8 cellular contexts compared by ENCODE assay signal in the genomic region with DNA sequence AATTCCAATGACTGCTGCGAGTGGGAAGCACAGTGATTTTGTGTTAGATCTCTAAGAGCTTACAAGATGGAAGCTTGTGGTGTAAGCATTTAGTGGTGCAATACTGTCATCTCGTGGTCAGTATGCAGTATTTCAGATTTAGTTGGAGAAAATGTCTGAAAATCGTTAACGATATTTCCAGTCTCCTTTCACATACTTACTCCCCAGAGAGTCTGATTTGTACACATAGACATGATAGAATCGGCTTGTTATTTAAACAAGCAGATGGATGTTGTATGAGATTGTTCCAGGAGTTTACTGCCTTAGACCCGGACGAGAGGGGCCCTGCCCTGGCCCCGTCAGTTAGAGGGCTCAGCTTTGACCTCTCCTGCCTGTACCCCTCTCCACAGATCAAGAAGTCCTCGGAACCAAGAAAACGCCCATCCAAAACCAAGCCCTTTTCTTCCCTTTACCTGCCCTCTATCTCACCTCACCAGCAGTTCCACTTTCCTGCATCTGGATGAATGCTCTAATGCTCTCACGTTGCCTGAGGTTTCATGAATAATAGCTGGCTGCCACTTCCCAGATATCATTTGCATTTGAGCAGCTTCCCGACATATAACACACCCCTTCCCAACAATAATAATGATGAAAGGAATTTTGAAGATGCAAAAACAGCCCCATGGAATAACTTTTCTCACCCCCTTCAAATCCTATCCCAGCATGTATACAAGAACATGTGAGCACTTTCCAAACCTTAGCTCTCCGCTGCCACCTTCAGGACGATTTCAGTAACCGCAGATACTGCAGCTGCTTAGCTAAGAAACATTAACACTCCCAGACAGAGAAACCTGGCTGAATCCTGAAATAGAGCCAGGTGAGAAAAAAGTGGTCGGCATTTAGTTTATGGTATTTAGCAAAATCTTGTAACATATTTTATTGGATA.
DNase-seq lines count a peak whose midpoint lies in the region; ATAC-seq and TF ChIP-seq lines count a peak whose summit lies in the region.

No MANE protein-coding gene starts in this region.

- no peaks in the 10 kb centered on the region for H3K9me3 Mint-ChIP-seq in chondrocyte (ENCODE audit: low read depth)

- H3K27me3 Mint-ChIP-seq in chondrocyte (ENCODE audit: low read depth): peaks cover 6% of the 10 kb centered on the region

- no peak overlapping the region for H3K4me3 Mint-ChIP-seq in chondrocyte (ENCODE audit: unreplicated experiment)

- H3K4me3 ChIP-seq in AG10803 (ENCODE audit: low read length) (peak overlapping the region; percentile 60), kidney epithelial cell (ENCODE audit: low read depth, low read length) (peak overlapping the region; percentile 47)

- H3K27me3 ChIP-seq in kidney epithelial cell (ENCODE audit: control insufficient read depth, insufficient read depth, low read length): no peaks in the 10 kb centered on the region

- no peaks in the 10 kb centered on the region for H3K36me3 Mint-ChIP-seq in chondrocyte (ENCODE audit: low read depth)

- H3K36me3 ChIP-seq in kidney epithelial cell (ENCODE audit: control insufficient read depth, insufficient read depth, low read length): no peaks in the 10 kb centered on the region

- TF ChIP-seq CTCF in AG10803 (conservative IDR thresholded peaks at IDR 0.05; ENCODE audit: low read length) (peak; percentile 96), chondrocyte (IDR thresholded peaks at IDR 0.05) (peak; percentile 81), kidney epithelial cell (IDR thresholded peaks at IDR 0.05; ENCODE audit: insufficient read depth, low read length, poor library complexity, severe bottlenecking) (peak; percentile 79)

- DNase-seq in AG10803 (ENCODE audit: low read depth) (peak; percentile 93), NCI-H2227 treated with DMSO at 0.1 percent for 48 hours (lab: John Stamatoyannopoulos, UW) (peak; percentile 61), chondrocyte (ENCODE audit: low spot score) (no peak), kidney epithelial cell (ENCODE audit: low read depth) (peak; percentile 53)
- DNase-seq in activated CD4-positive, CD25-positive, alpha-beta regulatory T cell treated with anti-CD3 and anti-CD28 coated beads, Interleukin-2, amount 50 U/mL, for 16 hours (ENCODE audit: low read depth, low spot score): peak; percentile 43
- peak; percentile 44 to 67 for DNase-seq in stimulated activated CD4-positive, alpha-beta T cell treated with anti-CD3 and anti-CD28 coated beads, Interleukin-15, amount 100 ng/mL, for 48 hours (ENCODE audit: low read depth in 2 of 2)

- ATAC-seq in GM18909 (IDR thresholded peaks at IDR 0.05; ENCODE audit: poor library complexity, unreplicated experiment) (peak; percentile 89), HG03196 (IDR thresholded peaks at IDR 0.05; ENCODE audit: unreplicated experiment) (peak; percentile 82)

- H3K27ac Mint-ChIP-seq in chondrocyte (ENCODE audit: unreplicated experiment): no peak overlapping the region

- H3K4me1 Mint-ChIP-seq in chondrocyte (ENCODE audit: low read depth): peaks cover 5% of the 10 kb centered on the region
